In the genomic region with DNA sequence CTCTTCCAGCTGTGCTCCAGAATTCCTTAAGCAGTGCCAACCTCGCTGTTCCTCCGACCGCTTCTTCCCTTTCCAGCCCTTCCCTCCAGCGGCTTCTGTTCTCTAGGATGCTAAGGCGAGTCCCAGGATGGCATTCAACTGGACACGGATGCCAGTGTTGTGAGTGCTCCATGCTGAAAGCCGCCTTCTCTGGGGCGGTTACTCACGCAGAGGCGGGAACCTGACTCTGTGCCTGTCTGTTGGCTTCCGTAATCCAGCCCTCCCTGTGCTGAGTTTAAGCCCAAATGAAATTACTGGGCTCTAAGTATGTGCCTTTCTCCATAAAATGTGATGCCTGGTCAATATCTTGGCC, we compare ENCODE assay signal across 12 cellular contexts. TPM values are rescaled to one million over a fixed set of nuclear protein-coding genes. Genes with fewer than 3 reads are reported as not detected.
A peak's percentile ranks its signal among the peaks of the same experiment; 100 is the strongest.
DNase-seq lines count a peak whose midpoint lies in the region; ATAC-seq and TF ChIP-seq lines count a peak whose summit lies in the region.
"Had no signal": no experiment of that assay in that cellular context is flagged by ENCODE, and none has a peak within 500 bp of the region (broad histone marks: within the 10 kb centered on the region; RNA-seq: fewer than 3 reads in every experiment).

No MANE protein-coding gene starts in this region.

- H3K36me3 ChIP-seq in urinary bladder (ENCODE audit: insufficient read depth), result no peaks in the 10 kb centered on the region
- H3K36me3 ChIP-seq: spleen had no signal

- TF ChIP-seq CTCF in fibroblast of villous mesenchyme (IDR thresholded peaks at IDR 0.05; ENCODE audit: insufficient read depth, low read depth, low read length), result no peak

- WGBS in urinary bladder, result 31% methylated on average over 11 of the region's 11 CpGs

- no peaks in the 10 kb centered on the region for H3K4me1 ChIP-seq in urinary bladder (ENCODE audit: insufficient read depth)

- H3K4me3 ChIP-seq in fibroblast of villous mesenchyme (ENCODE audit: low read depth, low read length) (peak overlapping the region; percentile 12), urinary bladder (ENCODE audit: low read depth, low read length) (no peak overlapping the region)
- H3K4me3 ChIP-seq: spleen had no signal

- peak; percentile 90 for DNase-seq in RPMI7951 (ENCODE audit: low read depth)
- no peak for DNase-seq in fibroblast of villous mesenchyme (ENCODE audit: low read depth)
- DNase-seq in myocyte (ENCODE audit: low read depth), result peak; percentile 66
- no peak for DNase-seq in glomerular visceral epithelial cell (ENCODE audit: extremely low spot score)
- DNase-seq in COLO668 (lab: John Stamatoyannopoulos, UW; ENCODE audit: unreplicated experiment), result no peak
- DNase-seq: activated CD8-positive, alpha-beta memory T cell treated with anti-CD3 and anti-CD28 coated beads for 24 hours; MV-4-11; NCI-H748 treated with DMSO at 0.1 percent for 48 hours; T-helper 1 cell had no signal

- ATAC-seq in HG03432 (IDR thresholded peaks at IDR 0.05; ENCODE audit: unreplicated experiment), result no peak

- H3K27ac ChIP-seq in urinary bladder (ENCODE audit: low read depth), result peak overlapping the region; percentile 46

RNA-seq across cellular contexts. Expression of gene COL5A1, which starts 20.2 kb away (rescaled TPM):
- total RNA-seq in RPMI7951 (2014; rRNA removed; shearing (Covaris generic)), result 138 and 179 TPM in 2 replicates
- total RNA-seq in fibroblast of villous mesenchyme (295 and 502 TPM in 2 replicates), myocyte (91.0 and 129 TPM in 2 replicates), urinary bladder (622 TPM)
- 910 TPM for polyA plus RNA-seq in myocyte (2012)
- 68.5 TPM for polyA plus RNA-seq in urinary bladder

Comparison
In these comparisons a context has a peak if more than half of its experiments do, and no peak if none do; other contexts are left out.
1. DNase-seq: peak in RPMI7951 (single experiment) and myocyte (single experiment); none in fibroblast of villous mesenchyme (single experiment), glomerular visceral epithelial cell (single experiment) and COLO668 (single experiment).